ENCODE assay signal across 24 cellular contexts in the genomic region with DNA sequence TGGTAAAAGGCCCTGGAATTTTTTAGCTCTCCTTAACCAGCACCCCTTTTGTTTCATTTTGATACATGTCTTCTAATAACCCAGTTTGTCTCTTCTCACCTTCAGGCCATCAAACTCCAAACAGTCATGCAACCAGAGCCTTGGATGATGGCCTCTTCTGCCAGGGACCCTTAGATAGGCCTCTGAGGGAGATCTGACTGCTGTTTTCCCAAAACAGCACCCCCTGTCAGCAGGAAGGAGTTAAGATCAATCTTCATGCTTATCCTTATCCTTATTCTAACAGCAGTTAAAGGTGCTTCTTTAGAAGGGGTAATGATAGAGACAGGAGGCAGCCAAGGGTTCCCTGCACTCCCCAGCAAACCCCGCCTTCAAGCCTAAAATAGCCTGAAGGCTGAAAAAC.
"Had no signal": no experiment of that assay in that cellular context is flagged by ENCODE, and none has a peak within 500 bp of the region (broad histone marks: within the 10 kb centered on the region; RNA-seq: fewer than 3 reads in every experiment).

No MANE protein-coding gene starts in this region.

- H3K9ac ChIP-seq: KMS-11 had no signal

- H3K36me3 Mint-ChIP-seq: activated naive CD4-positive, alpha-beta T cell treated with anti-CD3 and anti-CD28 coated beads, Interleukin-2, amount 10 ng/mL, durations not matched to agents 7 days and 5 days; activated naive CD8-positive, alpha-beta T cell treated with anti-CD3 and anti-CD28 coated beads for 36 hours had no signal

- H3K9me3 Mint-ChIP-seq: activated naive CD4-positive, alpha-beta T cell treated with anti-CD3 and anti-CD28 coated beads, Interleukin-2, amount 10 ng/mL, durations not matched to agents 7 days and 5 days; activated T-cell treated with anti-CD3 and anti-CD28 coated beads, Interleukin-2, amount 50 U/mL, for 72 hours; activated T-helper 2 cell treated with anti-CD3 and anti-CD28 coated beads, Interferon-gamma antibody, Interleukin-2, Interleukin-4, amounts not matched to agents 10 μg/mL and 5 μg/mL and 100 μg/mL, durations not matched to agents 14 hours and 24 hours and 36 hours had no signal

- H3K4me2 ChIP-seq: KMS-11 had no signal

- H3K4me3 Mint-ChIP-seq: activated CD4-positive, alpha-beta memory T cell treated with anti-CD3 and anti-CD28 coated beads, Interleukin-2, amount 10 ng/mL, durations not matched to agents 7 days and 5 days; activated CD4-positive, alpha-beta T cell treated with anti-CD3 and anti-CD28 coated beads, Interleukin-2, amount 10 ng/mL, durations not matched to agents 7 days and 5 days; activated naive CD4-positive, alpha-beta T cell treated with anti-CD3 and anti-CD28 coated beads, Interleukin-2, amount 10 ng/mL, durations not matched to agents 7 days and 5 days; activated naive CD8-positive, alpha-beta T cell treated with anti-CD3 and anti-CD28 coated beads for 36 hours; activated T-cell treated with anti-CD3 and anti-CD28 coated beads, Interleukin-2, amount 50 U/mL, for 72 hours had no signal

- H3K27ac Mint-ChIP-seq: activated CD4-positive, alpha-beta memory T cell treated with anti-CD3 and anti-CD28 coated beads, Interleukin-2, amount 10 ng/mL, durations not matched to agents 7 days and 5 days; activated CD4-positive, alpha-beta T cell treated with anti-CD3 and anti-CD28 coated beads, Interleukin-2, amount 10 ng/mL, durations not matched to agents 7 days and 5 days; activated naive CD4-positive, alpha-beta T cell treated with anti-CD3 and anti-CD28 coated beads, Interleukin-2, amount 10 ng/mL, durations not matched to agents 7 days and 5 days; activated naive CD8-positive, alpha-beta T cell treated with anti-CD3 and anti-CD28 coated beads for 36 hours; activated T-cell treated with anti-CD3 and anti-CD28 coated beads, Interleukin-2, amount 50 U/mL, for 72 hours; activated T-helper 2 cell treated with anti-CD3 and anti-CD28 coated beads, Interferon-gamma antibody, Interleukin-2, Interleukin-4, amounts not matched to agents 10 μg/mL and 5 μg/mL and 100 μg/mL, durations not matched to agents 14 hours and 24 hours and 36 hours had no signal

- H3K4me1 Mint-ChIP-seq: activated CD4-positive, alpha-beta memory T cell treated with anti-CD3 and anti-CD28 coated beads, Interleukin-2, amount 10 ng/mL, durations not matched to agents 7 days and 5 days; activated CD4-positive, alpha-beta T cell treated with anti-CD3 and anti-CD28 coated beads, Interleukin-2, amount 10 ng/mL, durations not matched to agents 7 days and 5 days; activated naive CD4-positive, alpha-beta T cell treated with anti-CD3 and anti-CD28 coated beads, Interleukin-2, amount 10 ng/mL, durations not matched to agents 7 days and 5 days; activated naive CD8-positive, alpha-beta T cell treated with anti-CD3 and anti-CD28 coated beads for 36 hours had no signal

- H3K27ac ChIP-seq: breast epithelium, KMS-11, VCaP had no signal

- DNase-seq: activated CD4-positive, alpha-beta memory T cell treated with anti-CD3 and anti-CD28 coated beads, Interleukin-2, amount 10 ng/mL, durations not matched to agents 7 days and 5 days; activated CD4-positive, alpha-beta T cell treated with anti-CD3 and anti-CD28 coated beads, Interleukin-2, amount 10 ng/mL, durations not matched to agents 7 days and 5 days; activated CD4-positive, CD25-positive, alpha-beta regulatory T cell; activated CD8-positive, alpha-beta memory T cell treated with anti-CD3 and anti-CD28 coated beads, Interleukin-2, amount 50 U/mL, for 4 hours; activated gamma-delta T cell treated with Interleukin-2 at 50 U/mL for 16 hours; activated naive CD4-positive, alpha-beta T cell treated with anti-CD3 and anti-CD28 coated beads, Interleukin-2, amount 10 ng/mL, durations not matched to agents 7 days and 5 days; activated naive CD8-positive, alpha-beta T cell treated with anti-CD3 and anti-CD28 coated beads for 36 hours; activated T-cell treated with anti-CD3 and anti-CD28 coated beads, Interleukin-2, amount 50 U/mL, for 72 hours; central memory CD4-positive, alpha-beta T cell; MG63; MV-4-11; NCI-H1092 treated with DMSO at 0.1 percent for 48 hours; NCI-H1417 treated with DMSO at 0.1 percent for 48 hours; NCI-H1694; NCI-H2029 treated with DMSO at 0.1 percent for 48 hours; NCI-H510A treated with DMSO at 0.1 percent for 48 hours; NCI-H69; PC-3; SHP77 treated with DMSO at 0.1 percent for 48 hours; T-helper 1 cell had no signal

- H3K4me3 ChIP-seq: breast epithelium, MG63 had no signal

- H3K4me1 ChIP-seq: breast epithelium had no signal

- H3K27me3 ChIP-seq: breast epithelium, MG63 had no signal

- H3K27me3 Mint-ChIP-seq: activated CD4-positive, alpha-beta T cell treated with anti-CD3 and anti-CD28 coated beads, Interleukin-2, amount 10 ng/mL, durations not matched to agents 7 days and 5 days; activated naive CD8-positive, alpha-beta T cell treated with anti-CD3 and anti-CD28 coated beads for 36 hours had no signal

- ATAC-seq: activated T-cell treated with anti-CD3 and anti-CD28 coated beads, Interleukin-2, amount 50 U/mL, for 72 hours; PC-3 had no signal

- H3K36me3 ChIP-seq: breast epithelium, MG63 had no signal
